8 cellular contexts compared by ENCODE assay signal in genomic region chr19:57487477-57488298, GRCh38. TPM values are rescaled to one million over a fixed set of nuclear protein-coding genes. Genes with fewer than 3 reads are reported as not detected.
DNase-seq lines count a peak whose midpoint lies in the region; ATAC-seq and TF ChIP-seq lines count a peak whose summit lies in the region.
"Not testable (repeated sequence)": the region's sequence is repeated elsewhere in the genome, so short reads cannot be mapped to it uniquely, and the experiment has no call there.

Gene ZNF419 (plus strand): TSS chr19:57487750. CDS start chr19:57487951, 201 bp downstream.

- H3K9me3 Mint-ChIP-seq in activated T-cell treated with anti-CD3 and anti-CD28 coated beads, Interleukin-2, amount 50 U/mL, for 24 hours: peaks cover 48% of the 10 kb centered on the region

- not testable (repeated sequence) for H3K27me3 Mint-ChIP-seq in activated T-cell treated with anti-CD3 and anti-CD28 coated beads, Interleukin-2, amount 50 U/mL, for 24 hours

- peaks cover 47% of the 10 kb centered on the region for H3K36me3 Mint-ChIP-seq in activated T-cell treated with anti-CD3 and anti-CD28 coated beads, Interleukin-2, amount 50 U/mL, for 24 hours (ENCODE audit: low read depth)

- peak within 1 kb of the TSS; percentile 85 for H3K9ac ChIP-seq in PC-3 (ENCODE audit: low read length)

- TSS peak; percentile 90 for BruUV-seq in PC-3 (replicated peaks; lab: Mats Ljungman, UMichigan)

- H3K4me2 ChIP-seq in PC-3 (ENCODE audit: low read length): peak within 1 kb of the TSS; percentile 91

- CTCF ChIA-PET in PC-3 (lab: Charles Lee): not testable (repeated sequence)

- 2% methylated on average over 28 of the region's 69 CpGs for WGBS in esophagus muscularis mucosa

- H3K9me3 ChIP-seq in PC-3 (ENCODE audit: low read length); esophagus muscularis mucosa; muscle layer of duodenum (ENCODE audit: control insufficient read depth in 1 of 2, low read length in 2 of 2): not testable (repeated sequence)

- H3K27ac Mint-ChIP-seq in activated T-cell treated with anti-CD3 and anti-CD28 coated beads, Interleukin-2, amount 50 U/mL, for 24 hours: peak within 1 kb of the TSS; percentile 63

- not testable (repeated sequence) for TF ChIP-seq CTCF in PC-3 (conservative IDR thresholded peaks at IDR 0.05; ENCODE audit: low read depth, low read length); esophagus muscularis mucosa (IDR thresholded peaks at IDR 0.05)

- H3K36me3 ChIP-seq in PC-3 (ENCODE audit: low read depth, low read length): peaks cover 22% of the 10 kb centered on the region
- H3K36me3 ChIP-seq in esophagus muscularis mucosa: peaks cover 20 to 26% (median 22%) of the 10 kb centered on the region in 4 donors
- H3K36me3 ChIP-seq in muscle layer of duodenum (ENCODE audit: control insufficient read depth in 1 of 2, insufficient read depth in 2 of 2, low read length in 2 of 2): peaks cover 8 to 25% of the 10 kb centered on the region in 2 donors

- H2AFZ ChIP-seq in PC-3 (ENCODE audit: low read length): peak within 1 kb of the TSS; percentile 94

- H3K4me1 ChIP-seq in PC-3 (ENCODE audit: insufficient read depth, low read length); muscle layer of duodenum (ENCODE audit: control insufficient read depth in 1 of 2, insufficient read depth in 2 of 2, low read length in 2 of 2): not testable (repeated sequence)
- H3K4me1 ChIP-seq in esophagus muscularis mucosa: peaks cover 7 to 11% (median 8%) of the 10 kb centered on the region in 4 donors

- intact Hi-C loops in PC-3 (cut with micrococcal nuclease): loop anchor here (1.0 to 5.0 kb wide), 2 partner anchors 12 to 50 kb away; partner anchors contain the start of genes ZNF749 and ZNF773
- intact Hi-C loops in esophagus muscularis mucosa (cut with DNase I): not testable (repeated sequence)

- ATAC-seq in GM21619 (IDR thresholded peaks at IDR 0.05; ENCODE audit: unreplicated experiment) (peak; percentile 96), PC-3 (peak; percentile 99)

- not testable (repeated sequence) for TF ChIP-seq POLR2A in esophagus muscularis mucosa (IDR thresholded peaks at IDR 0.05; ENCODE audit: low read depth)

- TF ChIP-seq EP300 in esophagus muscularis mucosa (IDR thresholded peaks at IDR 0.05): not testable (repeated sequence)

- DNase-seq in DMS53 (lab: John Stamatoyannopoulos, UW) (peak; percentile 98), PC-3 (peak; percentile 98), esophagus muscularis mucosa (ENCODE audit: extremely low spot score) (peak; percentile 96)
- DNase-seq in Jurkat, Clone E6-1 (ENCODE audit: low read depth, low spot score): peak; percentile 88
- DNase-seq in activated T-cell treated with anti-CD3 and anti-CD28 coated beads, Interleukin-2, amount 50 U/mL, for 24 hours: peak; percentile 95
- peak; percentile 83 to 89 for DNase-seq in stimulated activated CD8-positive, alpha-beta memory T cell treated with anti-CD3 and anti-CD28 coated beads, Interleukin-7, amount 100 ng/mL, for 1 hour (ENCODE audit: low read depth in 2 of 2)

- not testable (repeated sequence) for H3K79me2 ChIP-seq in PC-3 (ENCODE audit: low read length)

- H3K4me3 Mint-ChIP-seq in activated T-cell treated with anti-CD3 and anti-CD28 coated beads, Interleukin-2, amount 50 U/mL, for 24 hours: peak within 1 kb of the TSS; percentile 79

- H3K4me1 Mint-ChIP-seq in activated T-cell treated with anti-CD3 and anti-CD28 coated beads, Interleukin-2, amount 50 U/mL, for 24 hours (ENCODE audit: low read depth): peaks cover 11% of the 10 kb centered on the region

- POLR2A ChIA-PET in PC-3 (lab: Charles Lee; ENCODE audit: unreplicated experiment): interaction anchor here (0.7 kb wide), 1 partner anchor 817 kb away, joined by 3 read pairs; no protein-coding TSS in a partner anchor

- H3K27me3 ChIP-seq in PC-3 (ENCODE audit: low read length); esophagus muscularis mucosa; muscle layer of duodenum (ENCODE audit: low read depth, low read length): not testable (repeated sequence)

- H3K9me2 ChIP-seq in PC-3 (replicated peaks; ENCODE audit: low read length): not testable (repeated sequence)

- peak within 1 kb of the TSS; percentile 76 for H3K4me3 ChIP-seq in Jurkat, Clone E6-1 (ENCODE audit: low read length)
- H3K4me3 ChIP-seq in PC-3 (ENCODE audit: low read length) (peak within 1 kb of the TSS; percentile 92), esophagus muscularis mucosa (peak within 1 kb of the TSS; percentile 70 to 98 (median 94)), muscle layer of duodenum (ENCODE audit: low read depth in 1 of 2, low read length in 2 of 2) (peak within 1 kb of the TSS; percentile 83 to 96)

- not testable (repeated sequence) for H4K20me1 ChIP-seq in PC-3 (ENCODE audit: low read length)

- 0 out of 2 replicates have a peak within 1 kb of the TSS, but pooled peaks have one; percentile 24 for H3K27ac ChIP-seq in PC-3 (ENCODE audit: low read length)
- H3K27ac ChIP-seq in esophagus muscularis mucosa (replicated peaks in 1 of 4): peak within 1 kb of the TSS; percentile 68 to 80 (median 76)
- not testable (repeated sequence) for H3K27ac ChIP-seq in muscle layer of duodenum (ENCODE audit: low read length)

- not testable (repeated sequence) for H3F3A ChIP-seq in PC-3 (ENCODE audit: low read length, unreplicated experiment)

RNA-seq across cellular contexts. Expression of gene ZNF419, which starts in this region (rescaled TPM):
- polyA plus RNA-seq in Jurkat, Clone E6-1 (2012; ENCODE audit: insufficient read depth, insufficient read length): 6.1 TPM
- total RNA-seq in PC-3 (2014; rRNA removed) (16.5 and 22.3 TPM in 2 replicates), esophagus muscularis mucosa (10 to 100 TPM in 2 of 4 donors, 1 to 10 TPM in 2; 9.3 to 17.8 (median 12.4) TPM)
